ENCODE assay signal across 10 cellular contexts in the genomic region with DNA sequence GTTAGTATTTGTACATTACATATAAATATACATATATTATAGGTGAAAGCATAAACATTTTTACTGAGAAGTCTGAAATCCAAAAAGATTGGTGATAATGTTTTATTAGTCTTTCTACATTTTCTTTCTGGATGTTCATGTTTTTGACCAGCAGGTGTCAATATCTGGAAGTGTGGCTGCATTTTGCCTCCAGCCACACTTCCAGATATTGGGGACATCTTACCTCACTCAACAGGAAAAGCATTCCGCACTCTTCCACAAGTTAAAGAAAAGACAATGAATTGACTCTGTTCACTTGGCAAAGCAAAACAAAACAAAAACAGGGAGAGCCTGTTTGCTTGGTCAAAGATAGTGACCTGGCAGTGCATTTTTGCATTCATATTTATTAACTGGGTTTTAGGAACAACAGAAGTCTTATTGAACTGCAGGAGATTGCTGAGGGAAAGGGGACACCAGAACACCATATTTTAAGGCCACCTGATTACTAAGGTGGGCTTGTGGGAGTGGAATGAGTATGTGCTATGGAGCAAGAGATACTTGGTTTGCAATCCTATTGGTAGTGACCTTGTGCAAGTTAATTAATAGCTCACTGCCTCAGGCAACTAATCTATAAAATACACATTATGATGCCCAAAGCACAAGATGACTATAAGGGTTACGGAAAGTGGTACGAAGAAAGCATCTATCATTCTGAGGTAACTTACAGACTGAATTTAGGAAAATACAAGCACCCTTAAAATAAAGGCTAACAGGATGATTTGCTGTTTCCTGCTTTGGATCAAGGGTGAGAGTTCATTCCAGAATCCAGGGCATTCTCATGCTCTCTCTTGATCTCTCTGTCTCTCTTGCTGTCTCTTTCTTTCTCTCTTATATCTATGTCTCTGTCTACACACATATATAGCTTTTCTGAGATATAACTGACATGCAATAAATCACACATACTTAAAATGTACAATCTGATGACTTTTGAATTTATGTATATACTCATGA.
DNase-seq lines count a peak whose midpoint lies in the region; ATAC-seq and TF ChIP-seq lines count a peak whose summit lies in the region.
"Had no signal": no experiment of that assay in that cellular context is flagged by ENCODE, and none has a peak within 500 bp of the region (broad histone marks: within the 10 kb centered on the region; RNA-seq: fewer than 3 reads in every experiment).

No MANE protein-coding gene starts in this region.

- 40 to 84% (median 67%) methylated on average over 3 of the region's 3 CpGs for WGBS in heart left ventricle, 4 donors
- 72% methylated on average over 3 of the region's 3 CpGs for WGBS in right cardiac atrium
- WGBS in gastroesophageal sphincter (ENCODE audit: low coverage in 1 of 2), 2 donors = 50 to 59% methylated on average over 3 of the region's 3 CpGs
- 60 to 84% methylated on average over 3 of the region's 3 CpGs for WGBS in upper lobe of left lung, 2 donors

- H3K27ac ChIP-seq in heart left ventricle = no peak overlapping the region
- H3K27ac ChIP-seq in right cardiac atrium (ENCODE audit: low read length) = no peak overlapping the region
- H3K27ac ChIP-seq in gastroesophageal sphincter = no peak overlapping the region
- H3K27ac ChIP-seq in upper lobe of left lung = no peak overlapping the region

- H3K4me3 ChIP-seq in heart left ventricle (no peak overlapping the region), right cardiac atrium (ENCODE audit: low read length) (no peak overlapping the region), gastroesophageal sphincter (no peak overlapping the region), upper lobe of left lung (no peak overlapping the region)

- H3K36me3 ChIP-seq in heart left ventricle = no peaks in the 10 kb centered on the region
- no peaks in the 10 kb centered on the region for H3K36me3 ChIP-seq in gastroesophageal sphincter
- no peaks in the 10 kb centered on the region for H3K36me3 ChIP-seq in upper lobe of left lung

- TF ChIP-seq EP300 in gastroesophageal sphincter (IDR thresholded peaks at IDR 0.05) (no peak), upper lobe of left lung (IDR thresholded peaks at IDR 0.05) (no peak)

- TF ChIP-seq CTCF in heart left ventricle (IDR thresholded peaks at IDR 0.05) (peak in 11 of 12 donors; percentile 14 to 52 (median 37)), gastroesophageal sphincter (IDR thresholded peaks at IDR 0.05) (peak; percentile 15 to 41 (median 31)), upper lobe of left lung (IDR thresholded peaks at IDR 0.05) (peak in 4 of 6 experiments; percentile 24 to 32 (median 25))

- H3K27me3 ChIP-seq in heart left ventricle = no peaks in the 10 kb centered on the region
- H3K27me3 ChIP-seq in right cardiac atrium (ENCODE audit: control insufficient read depth, insufficient read depth) = no peaks in the 10 kb centered on the region
- H3K27me3 ChIP-seq in gastroesophageal sphincter = no peaks in the 10 kb centered on the region
- H3K27me3 ChIP-seq in upper lobe of left lung = no peaks in the 10 kb centered on the region

- H3K9me3 ChIP-seq in heart left ventricle = peaks cover 0 to 5% (median 0%) of the 10 kb centered on the region in 12 donors
- no peaks in the 10 kb centered on the region for H3K9me3 ChIP-seq in right cardiac atrium (ENCODE audit: control insufficient read depth, low read length)
- no peaks in the 10 kb centered on the region for H3K9me3 ChIP-seq in gastroesophageal sphincter
- H3K9me3 ChIP-seq in upper lobe of left lung = no peaks in the 10 kb centered on the region
- H3K9me3 ChIP-seq: Caco-2 had no signal

- ATAC-seq in heart left ventricle (no peak), right cardiac atrium (no peak), gastroesophageal sphincter (no peak), upper lobe of left lung (ENCODE audit: low FRiP score in 2 of 2) (no peak), GM18505 (IDR thresholded peaks at IDR 0.05; ENCODE audit: unreplicated experiment) (no peak), GM21529 (IDR thresholded peaks at IDR 0.05; ENCODE audit: unreplicated experiment) (no peak)

- DNase-seq in heart left ventricle (no peak), right cardiac atrium (no peak), SW480 (ENCODE audit: low spot score) (peak; percentile 11), upper lobe of left lung (no peak), NCI-H1048 (lab: John Stamatoyannopoulos, UW) (no peak)
- DNase-seq: NCI-H1436 treated with DMSO at 0.1 percent for 48 hours had no signal

- intact Hi-C loops in heart left ventricle (cut with DNase I) (loop anchor here in 1 of 10 donors (10.0 kb wide), 1 partner anchor 827 kb away; no protein-coding TSS in a partner anchor), right cardiac atrium (cut with DNase I) (no loop called here)

- H3K4me1 ChIP-seq in heart left ventricle (no peaks in the 10 kb centered on the region), right cardiac atrium (ENCODE audit: control insufficient read depth, insufficient read depth, low read length) (no peaks in the 10 kb centered on the region), gastroesophageal sphincter (no peaks in the 10 kb centered on the region), upper lobe of left lung (no peaks in the 10 kb centered on the region)
- H3K4me1 ChIP-seq: Caco-2 had no signal

- TF ChIP-seq POLR2A in heart left ventricle (IDR thresholded peaks at IDR 0.05) (no peak), gastroesophageal sphincter (IDR thresholded peaks at IDR 0.05) (no peak), upper lobe of left lung (IDR thresholded peaks at IDR 0.05) (no peak), GM18505 (IDR thresholded peaks at IDR 0.05; ENCODE audit: borderline replicate concordance, extremely low read depth, insufficient read depth, insufficient read length) (no peak)
